ENCODE assay signal across 28 cellular contexts in genomic region chr9:127658431-127658830, GRCh38. TPM values are rescaled to one million over a fixed set of nuclear protein-coding genes. Genes with fewer than 3 reads are reported as not detected.
"Had no signal": no experiment of that assay in that cellular context is flagged by ENCODE, and none has a peak within 500 bp of the region (broad histone marks: within the 10 kb centered on the region; RNA-seq: fewer than 3 reads in every experiment).

No MANE protein-coding gene starts in this region.

- H3K9me3 ChIP-seq: esophagus squamous epithelium, lower lobe of right lung, prostate gland, right atrium auricular region, testis, tibial nerve, upper lobe of left lung had no signal

- H3K36me3 ChIP-seq: prostate gland had no signal

- DNase-seq: cortex of kidney; effector memory CD8-positive, alpha-beta T cell; erythroblast; esophagus squamous epithelium; foreskin melanocyte; hypothalamus; immature natural killer cell; islet precursor cell; left ventricle myocardium superior; lower lobe of right lung; naive B cell; nucleus accumbens; stimulated activated CD4-positive, alpha-beta T cell treated with anti-CD3 and anti-CD28 coated beads, Interleukin-2, amount 100 ng/mL, for 24 hours; stimulated activated CD4-positive, alpha-beta T cell treated with anti-CD3 and anti-CD28 coated beads, Interleukin-4, amount 100 ng/mL, for 24 hours; stimulated activated naive CD8-positive, alpha-beta T cell treated with anti-CD3 and anti-CD28 coated beads, Interleukin-15, Interleukin-2, amounts not matched to agents 100 U/mL and 50 U/mL, for 24 hours; substantia nigra; testis; upper lobe of left lung had no signal

- H3K36me3 Mint-ChIP-seq: immature natural killer cell; naive B cell; natural killer cell treated with Interleukin-12 subunit alpha and Interleukin-12 subunit beta and Interleukin-15 and Interleukin-18, amount 100 ng/mL, for 72 hours; stimulated activated effector memory CD8-positive, alpha-beta T cell treated with anti-CD3 and anti-CD28 coated beads, Interleukin-12 subunit alpha, Interleukin-12 subunit beta, amount 100 ng/mL, for 72 hours had no signal

- H3K4me1 Mint-ChIP-seq: immature natural killer cell; naive B cell; stimulated activated effector memory CD8-positive, alpha-beta T cell treated with anti-CD3 and anti-CD28 coated beads, Interleukin-12 subunit alpha, Interleukin-12 subunit beta, amount 100 ng/mL, for 72 hours had no signal

- H3K27me3 ChIP-seq: esophagus squamous epithelium, right atrium auricular region, testis, tibial nerve, upper lobe of left lung had no signal

- ATAC-seq: effector memory CD8-positive, alpha-beta T cell; left ventricle myocardium superior; lower lobe of right lung; natural killer cell treated with Interleukin-12 subunit alpha and Interleukin-12 subunit beta and Interleukin-15 and Interleukin-18, amount 100 ng/mL, for 72 hours; sciatic nerve; stimulated activated effector memory CD8-positive, alpha-beta T cell treated with anti-CD3 and anti-CD28 coated beads, Interleukin-12 subunit alpha, Interleukin-12 subunit beta, amount 100 ng/mL, for 72 hours; stimulated activated naive CD8-positive, alpha-beta T cell treated with anti-CD3 and anti-CD28 coated beads, Interleukin-15, Interleukin-2, amounts not matched to agents 100 U/mL and 50 U/mL, for 24 hours had no signal

- H3K27ac Mint-ChIP-seq: effector memory CD8-positive, alpha-beta T cell; immature natural killer cell; natural killer cell treated with Interleukin-12 subunit alpha and Interleukin-12 subunit beta and Interleukin-15 and Interleukin-18, amount 100 ng/mL, for 72 hours; stimulated activated effector memory CD8-positive, alpha-beta T cell treated with anti-CD3 and anti-CD28 coated beads, Interleukin-12 subunit alpha, Interleukin-12 subunit beta, amount 100 ng/mL, for 72 hours had no signal

- H3K4me1 ChIP-seq: esophagus squamous epithelium, lower lobe of right lung, prostate gland, right atrium auricular region, testis, tibial nerve, upper lobe of left lung had no signal

- H3K4me3 ChIP-seq: esophagus squamous epithelium, lower lobe of right lung, prostate gland, right atrium auricular region, testis, tibial nerve, upper lobe of left lung had no signal

- H3K4me3 Mint-ChIP-seq: effector memory CD8-positive, alpha-beta T cell; immature natural killer cell; naive B cell; natural killer cell treated with Interleukin-12 subunit alpha and Interleukin-12 subunit beta and Interleukin-15 and Interleukin-18, amount 100 ng/mL, for 72 hours; stimulated activated effector memory CD8-positive, alpha-beta T cell treated with anti-CD3 and anti-CD28 coated beads, Interleukin-12 subunit alpha, Interleukin-12 subunit beta, amount 100 ng/mL, for 72 hours had no signal

- H3K9me3 Mint-ChIP-seq: effector memory CD8-positive, alpha-beta T cell; immature natural killer cell; naive B cell; natural killer cell treated with Interleukin-12 subunit alpha and Interleukin-12 subunit beta and Interleukin-15 and Interleukin-18, amount 100 ng/mL, for 72 hours; stimulated activated effector memory CD8-positive, alpha-beta T cell treated with anti-CD3 and anti-CD28 coated beads, Interleukin-12 subunit alpha, Interleukin-12 subunit beta, amount 100 ng/mL, for 72 hours had no signal

- H3K27ac ChIP-seq: esophagus squamous epithelium, lower lobe of right lung, prostate gland, right atrium auricular region, testis, tibial nerve, upper lobe of left lung had no signal

RNA-seq across cellular contexts. Expression of gene CFAP157, which starts 48.4 kb away (rescaled TPM):
- total RNA-seq: dermis microvascular lymphatic vessel endothelial cell; left ventricle myocardium superior; mononuclear cell; natural killer cell treated with Interleukin-12 subunit alpha and Interleukin-12 subunit beta and Interleukin-15 and Interleukin-18, amount 100 ng/mL, for 72 hours; right atrium auricular region; skeletal muscle tissue had no signal

RNA-seq across cellular contexts. Expression of gene TTC16, which starts 57.4 kb away (rescaled TPM):
- total RNA-seq: dermis microvascular lymphatic vessel endothelial cell, osteocyte, skeletal muscle tissue had no signal
